ENCODE assay signal across 20 cellular contexts in the genomic region with DNA sequence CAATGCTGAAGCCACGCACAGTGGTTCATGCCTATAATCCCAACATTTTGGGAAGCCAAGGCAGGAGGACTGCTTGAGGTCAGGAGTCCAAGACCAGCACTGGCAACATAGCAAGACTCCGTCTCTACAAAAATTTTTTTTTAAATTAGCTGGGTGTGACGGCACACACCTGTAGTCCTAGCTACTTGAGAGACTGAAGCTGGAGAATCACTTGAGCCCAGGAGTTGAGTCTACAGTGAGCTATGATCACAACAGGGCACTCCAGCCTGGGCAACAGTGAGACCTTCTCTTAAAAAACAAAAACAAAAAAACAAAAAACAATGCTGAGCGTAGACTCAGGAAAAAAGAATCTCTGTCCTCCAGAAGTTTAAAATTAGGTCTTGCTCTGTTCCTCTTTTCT. TPM values are rescaled to one million over a fixed set of nuclear protein-coding genes. Genes with fewer than 3 reads are reported as not detected.
DNase-seq lines count a peak whose midpoint lies in the region; ATAC-seq and TF ChIP-seq lines count a peak whose summit lies in the region.
"Had no signal": no experiment of that assay in that cellular context is flagged by ENCODE, and none has a peak within 500 bp of the region (broad histone marks: within the 10 kb centered on the region; RNA-seq: fewer than 3 reads in every experiment).

No MANE protein-coding gene starts in this region.

- no peak for DNase-seq in CD8-positive, alpha-beta T cell
- DNase-seq in Karpas-422: no peak
- no peak for DNase-seq in NCI-H1417 (lab: John Stamatoyannopoulos, UW)
- no peak for DNase-seq in upper lobe of right lung
- DNase-seq: amniotic stem cell; effector CD4-positive, alpha-beta T cell; left lung; midbrain; NCI-H82; Peyer's patch; stimulated activated CD4-positive, alpha-beta T cell treated with anti-CD3 and anti-CD28 coated beads, Interleukin-12 subunit alpha, Interleukin-12 subunit beta, amount 100 ng/mL, for 4 hours; stimulated activated CD8-positive, alpha-beta memory T cell treated with anti-CD3 and anti-CD28 coated beads, Interleukin-4, amount 100 ng/mL, for 48 hours; T1000; testis had no signal

- H3K79me2 ChIP-seq in Karpas-422 (ENCODE audit: low read length): peaks cover 99% of the 10 kb centered on the region

- H3K36me3 ChIP-seq in CD8-positive, alpha-beta T cell (ENCODE audit: insufficient read depth, low read length): peaks cover 10% of the 10 kb centered on the region
- H3K36me3 ChIP-seq in Karpas-422 (ENCODE audit: insufficient read depth, low read length) (peaks cover 84% of the 10 kb centered on the region), upper lobe of right lung (peaks cover 45% of the 10 kb centered on the region)

- intact Hi-C loops in CD8-positive, alpha-beta T cell (cut with DNase I, micrococcal nuclease): loop anchor here in 1 of 2 experiments (5.0 to 10.0 kb wide), 2 partner anchors 83 to 386 kb away; a partner anchor contains a TSS
- intact Hi-C loops in dendritic cell treated with granulocyte-macrophage colony-stimulating factor and Interleukin-4, amounts not matched to agents 40 ng/mL and 50 ng/mL, for 4 days (cut with micrococcal nuclease): loop anchor here (5.0 kb wide), 1 partner anchor 43 kb away; no protein-coding TSS in a partner anchor
- intact Hi-C loops in upper lobe of right lung (cut with DNase I): no loop called here

- no peak overlapping the region for H3K4me3 Mint-ChIP-seq in CD8-positive, alpha-beta T cell
- H3K4me3 Mint-ChIP-seq in dendritic cell treated with granulocyte-macrophage colony-stimulating factor and Interleukin-4, amounts not matched to agents 40 ng/mL and 50 ng/mL, for 4 days: no peak overlapping the region
- no peak overlapping the region for H3K4me3 Mint-ChIP-seq in stimulated activated memory B cell treated with anti-CD40 and anti-IgM and Interleukin-4, amounts not matched to agents 10 μg/mL and 1 μg/mL and 100 μg/mL, for 72 hours
- H3K4me3 Mint-ChIP-seq: neural progenitor cell had no signal

- ATAC-seq in CD8-positive, alpha-beta T cell: no peak
- ATAC-seq in stimulated activated memory B cell treated with anti-CD40 and anti-IgM and Interleukin-4, amounts not matched to agents 10 μg/mL and 1 μg/mL and 100 μg/mL, for 72 hours: no peak
- ATAC-seq in HG03354 (IDR thresholded peaks at IDR 0.05; ENCODE audit: poor library complexity, severe bottlenecking, unreplicated experiment): no peak
- no peak for ATAC-seq in upper lobe of right lung
- ATAC-seq: esophagus mucosa, left lung had no signal

- no peak overlapping the region for H3K27ac ChIP-seq in CD8-positive, alpha-beta T cell (ENCODE audit: low read depth, low read length)
- peak overlapping the region; percentile 60 for H3K27ac ChIP-seq in Karpas-422 (ENCODE audit: low read length)
- no peak overlapping the region for H3K27ac ChIP-seq in upper lobe of right lung
- H3K27ac ChIP-seq: neural progenitor cell, testis had no signal

- no peaks in the 10 kb centered on the region for H3K9me3 ChIP-seq in CD8-positive, alpha-beta T cell (ENCODE audit: low read length)
- H3K9me3 ChIP-seq in Karpas-422 (ENCODE audit: low read length) (no peaks in the 10 kb centered on the region), upper lobe of right lung (no peaks in the 10 kb centered on the region)
- H3K9me3 ChIP-seq: HAP-1, left lung, Peyer's patch, testis had no signal

- POLR2A ChIA-PET in CD8-positive, alpha-beta T cell (lab: Charles Lee): interaction anchor here (1.7 kb wide), 1 partner anchor 10 kb away, joined by 6 read pairs; no protein-coding TSS in a partner anchor

- no peak overlapping the region for H3K4me3 ChIP-seq in CD8-positive, alpha-beta T cell (ENCODE audit: low read depth, low read length)
- no peak overlapping the region for H3K4me3 ChIP-seq in Karpas-422 (ENCODE audit: low read length)
- no peak overlapping the region for H3K4me3 ChIP-seq in upper lobe of right lung
- H3K4me3 ChIP-seq: HAP-1, left lung, neural progenitor cell, Peyer's patch, testis had no signal

- CTCF ChIA-PET in CD8-positive, alpha-beta T cell (lab: Charles Lee): interaction anchor here (1.0 kb wide), 1 partner anchor 51 kb away, joined by 4 read pairs; no protein-coding TSS in a partner anchor

- no peaks in the 10 kb centered on the region for H3K9me3 Mint-ChIP-seq in CD8-positive, alpha-beta T cell
- H3K9me3 Mint-ChIP-seq in dendritic cell treated with granulocyte-macrophage colony-stimulating factor and Interleukin-4, amounts not matched to agents 40 ng/mL and 50 ng/mL, for 4 days: no peaks in the 10 kb centered on the region
- no peaks in the 10 kb centered on the region for H3K9me3 Mint-ChIP-seq in stimulated activated memory B cell treated with anti-CD40 and anti-IgM and Interleukin-4, amounts not matched to agents 10 μg/mL and 1 μg/mL and 100 μg/mL, for 72 hours
- H3K9me3 Mint-ChIP-seq: neural progenitor cell had no signal

- H3K27me3 Mint-ChIP-seq in CD8-positive, alpha-beta T cell (ENCODE audit: low read depth): no peaks in the 10 kb centered on the region
- no peaks in the 10 kb centered on the region for H3K27me3 Mint-ChIP-seq in dendritic cell treated with granulocyte-macrophage colony-stimulating factor and Interleukin-4, amounts not matched to agents 40 ng/mL and 50 ng/mL, for 4 days
- no peaks in the 10 kb centered on the region for H3K27me3 Mint-ChIP-seq in stimulated activated memory B cell treated with anti-CD40 and anti-IgM and Interleukin-4, amounts not matched to agents 10 μg/mL and 1 μg/mL and 100 μg/mL, for 72 hours

- no peaks in the 10 kb centered on the region for H3K9me2 ChIP-seq in Karpas-422 (replicated peaks; ENCODE audit: insufficient read depth, low read length)

- peaks cover 88% of the 10 kb centered on the region for H3K4me1 Mint-ChIP-seq in CD8-positive, alpha-beta T cell (ENCODE audit: low read depth)
- H3K4me1 Mint-ChIP-seq in dendritic cell treated with granulocyte-macrophage colony-stimulating factor and Interleukin-4, amounts not matched to agents 40 ng/mL and 50 ng/mL, for 4 days (ENCODE audit: low read depth): peaks cover 69% of the 10 kb centered on the region
- peaks cover 66% of the 10 kb centered on the region for H3K4me1 Mint-ChIP-seq in stimulated activated memory B cell treated with anti-CD40 and anti-IgM and Interleukin-4, amounts not matched to agents 10 μg/mL and 1 μg/mL and 100 μg/mL, for 72 hours

- H3K4me2 ChIP-seq in Karpas-422 (ENCODE audit: low read depth, low read length, poor library complexity, severe bottlenecking): peak overlapping the region; percentile 21
- H3K4me2 ChIP-seq: neural progenitor cell had no signal

- no peak overlapping the region for H3K9ac ChIP-seq in Karpas-422 (ENCODE audit: low read length)
- H3K9ac ChIP-seq: neural progenitor cell had no signal

- peaks cover 17% of the 10 kb centered on the region; the same call in 1 of the 2 replicates for H4K20me1 ChIP-seq in Karpas-422 (ENCODE audit: insufficient read depth, low read depth, low read length)

- H3K36me3 Mint-ChIP-seq in CD8-positive, alpha-beta T cell: peaks cover 70% of the 10 kb centered on the region
- H3K36me3 Mint-ChIP-seq in dendritic cell treated with granulocyte-macrophage colony-stimulating factor and Interleukin-4, amounts not matched to agents 40 ng/mL and 50 ng/mL, for 4 days (ENCODE audit: low read depth): peaks cover 65% of the 10 kb centered on the region
- peaks cover 46% of the 10 kb centered on the region for H3K36me3 Mint-ChIP-seq in stimulated activated memory B cell treated with anti-CD40 and anti-IgM and Interleukin-4, amounts not matched to agents 10 μg/mL and 1 μg/mL and 100 μg/mL, for 72 hours

- H3K4me1 ChIP-seq in CD8-positive, alpha-beta T cell (ENCODE audit: insufficient read depth, low read length): peaks cover 44% of the 10 kb centered on the region
- H3K4me1 ChIP-seq in Karpas-422 (ENCODE audit: low read length) (peaks cover 79% of the 10 kb centered on the region), upper lobe of right lung (peaks cover 69% of the 10 kb centered on the region)

- TF ChIP-seq CTCF in CD8-positive, alpha-beta T cell (IDR thresholded peaks at IDR 0.05): no peak
- no peak for TF ChIP-seq CTCF in upper lobe of right lung (IDR thresholded peaks at IDR 0.05)

- H3K27ac Mint-ChIP-seq in CD8-positive, alpha-beta T cell: peak overlapping the region; percentile 5
- peak overlapping the region; percentile 82 for H3K27ac Mint-ChIP-seq in dendritic cell treated with granulocyte-macrophage colony-stimulating factor and Interleukin-4, amounts not matched to agents 40 ng/mL and 50 ng/mL, for 4 days
- peak overlapping the region; percentile 40 for H3K27ac Mint-ChIP-seq in stimulated activated memory B cell treated with anti-CD40 and anti-IgM and Interleukin-4, amounts not matched to agents 10 μg/mL and 1 μg/mL and 100 μg/mL, for 72 hours
- H3K27ac Mint-ChIP-seq: neural progenitor cell had no signal

- H3K27me3 ChIP-seq in CD8-positive, alpha-beta T cell (ENCODE audit: insufficient read depth, low read length): no peaks in the 10 kb centered on the region
- no peaks in the 10 kb centered on the region for H3K27me3 ChIP-seq in Karpas-422 (ENCODE audit: low read length)
- H3K27me3 ChIP-seq in upper lobe of right lung: no peaks in the 10 kb centered on the region
- H3K27me3 ChIP-seq: left lung, neural progenitor cell, Peyer's patch, testis had no signal

- no peak overlapping the region for H2AFZ ChIP-seq in Karpas-422 (ENCODE audit: low read length)
- H2AFZ ChIP-seq: neural progenitor cell had no signal

RNA-seq across cellular contexts. Expression of a gene that starts 6.1 kb away (rescaled TPM):
- total RNA-seq in CD8-positive, alpha-beta T cell: 100 to 1,000 TPM; 173 to 185 TPM
- 123 and 352 TPM in 2 replicates for total RNA-seq in Karpas-422 (2014; rRNA removed; shearing (Covaris generic); ENCODE audit: low replicate concordance)
- total RNA-seq in upper lobe of right lung: 51.3 TPM

Comparison
In these comparisons a context has a peak if more than half of its experiments do, and no peak if none do; other contexts are left out.
1. H3K27ac Mint-ChIP-seq: peak in every context shown above with its lines; median percentile 82 in dendritic cell treated with granulocyte-macrophage colony-stimulating factor and Interleukin-4, amounts not matched to agents 40 ng/mL and 50 ng/mL, for 4 days; 40 in stimulated activated memory B cell treated with anti-CD40 and anti-IgM and Interleukin-4, amounts not matched to agents 10 μg/mL and 1 μg/mL and 100 μg/mL, for 72 hours; 5 in CD8-positive, alpha-beta T cell.